ENCODE assay signal across 12 cellular contexts in the genomic region with DNA sequence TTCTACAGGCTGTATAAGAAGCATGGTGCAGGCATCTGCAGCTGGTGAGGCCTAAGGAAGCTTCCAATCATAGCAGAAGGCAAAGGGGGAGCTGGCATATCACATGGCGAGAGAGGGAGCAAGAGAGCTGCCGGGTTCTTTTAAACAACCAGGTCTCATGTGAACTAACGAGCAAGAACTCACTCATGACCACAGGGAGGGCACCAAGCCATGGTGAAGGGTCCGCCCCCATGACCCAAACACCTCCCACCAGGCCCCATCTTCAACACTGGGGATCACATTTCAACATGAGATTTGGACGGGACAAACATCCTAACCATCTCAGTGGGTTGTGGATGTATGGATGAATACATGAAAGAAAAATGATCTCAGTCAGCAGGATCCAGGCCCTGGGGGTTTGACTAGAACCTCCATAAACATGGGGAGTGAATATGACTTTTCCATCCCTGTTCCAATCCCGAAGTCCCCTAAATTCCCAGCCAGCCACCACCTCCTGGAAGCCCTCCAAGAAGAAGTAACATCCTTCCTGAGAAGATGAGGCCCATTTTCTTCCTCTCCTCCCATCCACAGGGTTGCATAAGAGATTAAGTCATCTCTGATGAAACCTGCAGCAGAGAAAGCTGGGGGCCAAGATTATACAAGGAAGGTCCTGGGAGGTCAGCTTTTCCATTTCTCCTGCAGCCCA. TPM values are rescaled to one million over a fixed set of nuclear protein-coding genes. Genes with fewer than 3 reads are reported as not detected.
DNase-seq lines count a peak whose midpoint lies in the region; ATAC-seq, FAIRE-seq and TF ChIP-seq lines count a peak whose summit lies in the region.
"Had no signal": no experiment of that assay in that cellular context is flagged by ENCODE, and none has a peak within 500 bp of the region (broad histone marks: within the 10 kb centered on the region; RNA-seq: fewer than 3 reads in every experiment).

No MANE protein-coding gene starts in this region.

- no peaks in the 10 kb centered on the region for H3K9me1 ChIP-seq in K562 (ENCODE audit: control insufficient read depth, insufficient read depth, low read length)

- no peak for TF ChIP-seq RAD21 in K562 (CRISPR knock-in tag; conservative IDR thresholded peaks at IDR 0.05 in 1 of 2, IDR thresholded peaks at IDR 0.05 in 1 of 2)

- no peak overlapping the region for H3K27ac ChIP-seq in K562 (ENCODE audit: extremely low read depth, low read depth, low read length)
- no peak overlapping the region for H3K27ac ChIP-seq in mesenchymal stem cell (ENCODE audit: low read length, poor library complexity, severe bottlenecking)

- no peak for TF ChIP-seq EP300 in K562 (IDR thresholded peaks at IDR 0.05; ENCODE audit: low read length)

- intact Hi-C loops in K562 (cut with micrococcal nuclease), result no loop called here

- no peak overlapping the region for H3K18ac ChIP-seq in mesenchymal stem cell (ENCODE audit: low read depth in 1 of 2, low read length in 2 of 2)

- H4K20me1 ChIP-seq in K562 (replicated peaks; ENCODE audit: control insufficient read depth, insufficient read depth, low read length), result peaks cover 6% of the 10 kb centered on the region; the same call in 1 of the 2 replicates

- H2BK12ac ChIP-seq in mesenchymal stem cell (ENCODE audit: low read length in 2 of 2), result no peak overlapping the region

- no peak for TF ChIP-seq CTCF in K562 (IDR thresholded peaks at IDR 0.05 in 2 of 3, conservative IDR thresholded peaks at IDR 0.05 in 1 of 3; ENCODE audit: insufficient read depth in 2 of 3, low read depth in 1 of 3, low read length in 3 of 3)

- no peak overlapping the region for H4K8ac ChIP-seq in mesenchymal stem cell (ENCODE audit: low read length)

- H2BK120ac ChIP-seq in mesenchymal stem cell (ENCODE audit: low read depth, low read length), result no peak overlapping the region

- H3K9me3 ChIP-seq in K562 (replicated peaks; ENCODE audit: control insufficient read depth, insufficient read depth, low read depth, low read length) (no peaks in the 10 kb centered on the region), mesenchymal stem cell (ENCODE audit: control insufficient read depth, low read length) (no peaks in the 10 kb centered on the region)
- H3K9me3 ChIP-seq: heart right ventricle had no signal

- no peak overlapping the region for H2BK5ac ChIP-seq in mesenchymal stem cell (ENCODE audit: low read depth, low read length, poor library complexity, severe bottlenecking)

- POLR2A ChIA-PET in K562 (lab: Yijun Ruan, JAX), result interaction anchor here (0.6 kb wide), 1 partner anchor 693 kb away, joined by 3 read pairs; no protein-coding TSS in a partner anchor
- POLR2A ChIA-PET in HEK293T (lab: Yijun Ruan, JAX), result no interaction called here

- no peak for TF ChIP-seq POLR2A in K562 (conservative IDR thresholded peaks at IDR 0.05)

- CTCF ChIA-PET in K562 (lab: Yijun Ruan, JAX; ENCODE audit: low intra/inter-chr PET ratio) (no interaction called here), HEK293T (lab: Yijun Ruan, JAX) (interaction anchor here (0.7 to 1.0 kb wide), 2 partner anchors 27 to 79 kb away, joined by 3 read pairs; a partner anchor contains a TSS)

- H3K14ac ChIP-seq in mesenchymal stem cell (ENCODE audit: low read length in 2 of 2), result no peak overlapping the region

- H2AFZ ChIP-seq in K562 (ENCODE audit: low read depth, low read length) (no peak overlapping the region), mesenchymal stem cell (ENCODE audit: low read depth, low read length) (no peak overlapping the region)

- no peak overlapping the region for H4K91ac ChIP-seq in mesenchymal stem cell (ENCODE audit: low read length)

- H2BK15ac ChIP-seq in mesenchymal stem cell (ENCODE audit: low read depth, poor library complexity, severe bottlenecking), result no peak overlapping the region

- no peaks in the 10 kb centered on the region for H3K79me2 ChIP-seq in K562 (ENCODE audit: control insufficient read depth, insufficient read depth, low read length)

- no peak overlapping the region for H3K4me3 ChIP-seq in K562
- no peak overlapping the region for H3K4me3 ChIP-seq in mesenchymal stem cell (ENCODE audit: insufficient read depth in 1 of 2, low read depth in 1 of 2, low read length in 2 of 2)
- H3K4me3 ChIP-seq: heart right ventricle had no signal

- H3K9ac ChIP-seq in K562 (ENCODE audit: insufficient read depth in 1 of 2, low read depth in 2 of 2, low read length in 2 of 2) (no peak overlapping the region), mesenchymal stem cell (ENCODE audit: low read length) (no peak overlapping the region)

- H3K27me3 ChIP-seq in K562 (ENCODE audit: control insufficient read depth in 2 of 2, insufficient read depth in 2 of 2, low read length in 2 of 2) (peaks cover 7 to 39% of the 10 kb centered on the region in 2 experiments; a peak in 4 of 5 replicates), mesenchymal stem cell (ENCODE audit: control insufficient read depth in 1 of 2, insufficient read depth in 1 of 2, low read length in 2 of 2) (peaks cover 0 to 13% of the 10 kb centered on the region in 2 experiments)
- H3K27me3 ChIP-seq: heart right ventricle had no signal

- 0% methylated on average over 6 of the region's 6 CpGs for WGBS in K562 (ENCODE audit: insufficient coverage, low coverage, missing lambda C conversion rate)
- WGBS in mesenchymal stem cell, result 92% methylated on average over 5 of the region's 6 CpGs

- H3K4me2 ChIP-seq in K562 (ENCODE audit: insufficient read depth, low read length) (no peak overlapping the region), mesenchymal stem cell (ENCODE audit: low read length, poor library complexity, severe bottlenecking) (no peak overlapping the region)

- no peak for FAIRE-seq in K562 (lab: Jason Lieb, UNC)

- H3K36me3 ChIP-seq in K562 (ENCODE audit: control insufficient read depth, insufficient read depth, low read length) (no peaks in the 10 kb centered on the region), mesenchymal stem cell (ENCODE audit: control insufficient read depth in 1 of 2, insufficient read depth in 2 of 2, low read depth in 1 of 2, low read length in 2 of 2) (no peaks in the 10 kb centered on the region)

- H3K79me1 ChIP-seq in mesenchymal stem cell (replicated peaks; ENCODE audit: low read length, poor library complexity, severe bottlenecking), result no peaks in the 10 kb centered on the region

- H2AK5ac ChIP-seq in mesenchymal stem cell (ENCODE audit: low read length, severe bottlenecking), result no peak overlapping the region

- peak; percentile 91 for DNase-seq in EL
- DNase-seq in MV-4-11 (lab: John Stamatoyannopoulos, UW), result peak; percentile 27
- no peak for DNase-seq in K562 (ENCODE audit: extremely low read depth in 1 of 4, low spot score in 3 of 4)
- DNase-seq in mesenchymal stem cell, result peak; percentile 57
- DNase-seq in HEK293T (ENCODE audit: extremely low spot score), result no peak
- no peak for DNase-seq in NCI-H510A treated with DMSO at 0.1 percent for 48 hours (lab: John Stamatoyannopoulos, UW)
- DNase-seq: heart right ventricle, NCI-H2029 treated with DMSO at 0.1 percent for 48 hours, NCI-H748 treated with DMSO at 0.1 percent for 48 hours had no signal

- BruUV-seq in K562 (replicated peaks; lab: Mats Ljungman, UMichigan), result no TSS peak

- in situ Hi-C loops in K562 (cut with MboI), result no loop called here

- ATAC-seq in K562 (no peak), GM18870 (IDR thresholded peaks at IDR 0.05; ENCODE audit: unreplicated experiment) (no peak), GM18909 (IDR thresholded peaks at IDR 0.05; ENCODE audit: poor library complexity, unreplicated experiment) (no peak)
- ATAC-seq: sciatic nerve had no signal

- H3K23ac ChIP-seq in mesenchymal stem cell (ENCODE audit: low read length in 2 of 2), result no peak overlapping the region

- H3K4me1 ChIP-seq in K562 (replicated peaks in 1 of 2; ENCODE audit: control insufficient read depth in 2 of 2, insufficient read depth in 2 of 2, low read length in 2 of 2) (peaks cover 3 to 4% of the 10 kb centered on the region in 2 experiments; a peak in 3 of 5 replicates), mesenchymal stem cell (ENCODE audit: control insufficient read depth, insufficient read depth, low read depth, low read length) (peaks cover 16% of the 10 kb centered on the region)

- no peak overlapping the region for H3K4ac ChIP-seq in mesenchymal stem cell (ENCODE audit: low read depth in 1 of 2, low read length in 2 of 2)

RNA-seq across cellular contexts. Expression of a gene that starts 9.5 kb away (rescaled TPM):
- not detected in 2 replicates for total RNA-seq in K562 (2011; cell fraction: chromatin; rRNA removed; ENCODE audit: low replicate concordance)
- total RNA-seq in K562 (2011; cell fraction: nucleolus; rRNA removed), result not detected in 2 replicates
- not detected in 2 replicates for total RNA-seq in K562 (2011; cell fraction: nucleoplasm; rRNA removed)
- not detected in 2 replicates for total RNA-seq in K562 (2014; rRNA removed)
- total RNA-seq in K562 (2014; rRNA removed; fragmentation: Illumina TruSeq; extraction: Trizol), result not detected in 2 replicates
- total RNA-seq in K562 (2015; rRNA removed; fragmentation: Illumina TruSeq; extraction: Trizol), result not detected in 2 replicates
- not detected in 2 replicates for total RNA-seq in K562 (2021)
- not detected in 2 replicates for polyA plus RNA-seq in K562 (2011; rRNA removed)
- not detected in 2 replicates for polyA plus RNA-seq in K562 (2011; cell fraction: cytosol; rRNA removed)
- not detected in 2 replicates for polyA plus RNA-seq in K562 (2011; cell fraction: nucleus; rRNA removed)
- not detected in 2 replicates for polyA plus RNA-seq in K562 (2012)
- polyA plus RNA-seq in K562 (2014; fragmentation: Illumina TruSeq; extraction: Trizol), result not detected in 2 replicates
- polyA plus RNA-seq in K562 (2014; fragmentation: Nextera tagmentation; extraction: Ambion mirVana), result not detected
- not detected in 2 replicates for polyA plus RNA-seq in K562 (2014; rRNA removed)
- polyA minus RNA-seq in K562 (2011; rRNA and poly(A)+ RNA removed), result not detected in 2 replicates
- polyA minus RNA-seq in K562 (2011; cell fraction: cytosol; rRNA and poly(A)+ RNA removed), result not detected in 2 replicates
- not detected in 2 replicates for polyA minus RNA-seq in K562 (2011; cell fraction: nucleus; rRNA and poly(A)+ RNA removed)
- not detected for polyA plus RNA-seq in mesenchymal stem cell (2013, experiment 1 of 2)
- not detected for polyA plus RNA-seq in mesenchymal stem cell (2013, experiment 2 of 2)
- total RNA-seq: sciatic nerve had no signal

RNA-seq across cellular contexts. Expression of a gene that starts 26.4 kb away (rescaled TPM):
- total RNA-seq in K562 (2011; cell fraction: chromatin; rRNA removed; ENCODE audit: low replicate concordance), result 1.3 and 1.4 TPM in 2 replicates
- 0.50 and 0.79 TPM in 2 replicates for total RNA-seq in K562 (2011; cell fraction: nucleolus; rRNA removed)
- 0.53 and 0.73 TPM in 2 replicates for total RNA-seq in K562 (2011; cell fraction: nucleoplasm; rRNA removed)
- total RNA-seq in K562 (2014; rRNA removed) (0.68 and 1.4 TPM in 2 replicates), K562 (2014; rRNA removed; fragmentation: Illumina TruSeq; extraction: Trizol) (0.80 and 0.83 TPM in 2 replicates), K562 (2015; rRNA removed; fragmentation: Illumina TruSeq; extraction: Trizol) (1.1 and 1.4 TPM in 2 replicates), K562 (2021) (1.2 and 1.5 TPM in 2 replicates)
- polyA plus RNA-seq in K562 (2011; rRNA removed) (0.38 and 0.57 TPM in 2 replicates), K562 (2014; fragmentation: Illumina TruSeq; extraction: Trizol) (0.57 and 1.1 TPM in 2 replicates), K562 (2014; fragmentation: Nextera tagmentation; extraction: Ambion mirVana) (under 1 TPM; 0.14 to 0.22 TPM), K562 (2014; rRNA removed) (1.0 and 1.3 TPM in 2 replicates)
- polyA plus RNA-seq in K562 (2011; cell fraction: cytosol; rRNA removed), result 0.24 and 0.42 TPM in 2 replicates
- polyA plus RNA-seq in K562 (2011; cell fraction: nucleus; rRNA removed), result 1.7 and 2.2 TPM in 2 replicates
- polyA plus RNA-seq in K562 (2012), result 0.71 and 0.78 TPM in 2 replicates
- 0.28 and 0.48 TPM in 2 replicates for polyA minus RNA-seq in K562 (2011; rRNA and poly(A)+ RNA removed)
- 0.48 and 0.64 TPM in 2 replicates for polyA minus RNA-seq in K562 (2011; cell fraction: cytosol; rRNA and poly(A)+ RNA removed)
- 1.3 and 1.4 TPM in 2 replicates for polyA minus RNA-seq in K562 (2011; cell fraction: nucleus; rRNA and poly(A)+ RNA removed)
- 1.6 TPM for polyA plus RNA-seq in mesenchymal stem cell (2013, experiment 1 of 2)
- polyA plus RNA-seq in mesenchymal stem cell (2013, experiment 2 of 2), result 1.7 TPM

Comparison
In these comparisons a context has a peak if more than half of its experiments do, and no peak if none do; other contexts are left out.
1. DNase-seq: peak in EL (single experiment), MV-4-11 (single experiment) and mesenchymal stem cell (single experiment); none in K562 (0 of 4), HEK293T (single experiment) and NCI-H510A treated with DMSO at 0.1 percent for 48 hours (single experiment).